Comparison of ENCODE assay signal across 9 cellular contexts in genomic region chr19:33063356-33064116, GRCh38. TPM values are rescaled to one million over a fixed set of nuclear protein-coding genes. Genes with fewer than 3 reads are reported as not detected.
DNase-seq lines count a peak whose midpoint lies in the region; ATAC-seq and TF ChIP-seq lines count a peak whose summit lies in the region.
"Had no signal": no experiment of that assay in that cellular context is flagged by ENCODE, and none has a peak within 500 bp of the region (broad histone marks: within the 10 kb centered on the region; RNA-seq: fewer than 3 reads in every experiment).

No MANE protein-coding gene starts in this region.

- intact Hi-C loops in Panc1 (cut with micrococcal nuclease; ENCODE audit: unreplicated experiment), result no loop called here

- H3K4me3 Mint-ChIP-seq in activated CD8-positive, alpha-beta memory T cell treated with anti-CD3 and anti-CD28 coated beads, Interleukin-2, amount 10 ng/mL, durations not matched to agents 7 days and 5 days, result peak overlapping the region; percentile 46

- H3K27me3 Mint-ChIP-seq in activated CD8-positive, alpha-beta memory T cell treated with anti-CD3 and anti-CD28 coated beads, Interleukin-2, amount 10 ng/mL, durations not matched to agents 7 days and 5 days, result peaks cover 30% of the 10 kb centered on the region

- CTCF ChIA-PET in activated CD8-positive, alpha-beta memory T cell treated with anti-CD3 and anti-CD28 coated beads, Interleukin-2, amount 10 ng/mL, durations not matched to agents 7 days and 5 days (lab: Charles Lee), result no interaction called here
- CTCF ChIA-PET in Panc1 (lab: Charles Lee), result no interaction called here
- CTCF ChIA-PET in GM10248 (lab: Yijun Ruan, JAX), result interaction anchor here (0.7 to 1.0 kb wide), 2 partner anchors 9 to 12 kb away, joined by 3 read pairs; no protein-coding TSS in a partner anchor

- H3K27me3 ChIP-seq in Panc1 (ENCODE audit: control insufficient read depth, insufficient read depth, low read length) (no peaks in the 10 kb centered on the region), endocrine pancreas (ENCODE audit: control insufficient read depth, insufficient read depth, low read length) (no peaks in the 10 kb centered on the region), muscle layer of colon (ENCODE audit: control insufficient read depth in 1 of 2, insufficient read depth in 2 of 2, low read length in 2 of 2) (peaks cover 11 to 23% of the 10 kb centered on the region in 2 donors)

- no TSS peak for BruUV-seq in Panc1 (replicated peaks; lab: Mats Ljungman, UMichigan)

- POLR2A ChIA-PET in Panc1 (lab: Charles Lee), result interaction anchor here (0.6 to 0.7 kb wide), 4 partner anchors 8 to 120 kb away, joined by 3 to 9 read pairs (median 6); no protein-coding TSS in a partner anchor
- POLR2A ChIA-PET in GM10248 (lab: Yijun Ruan, JAX), result no interaction called here

- H3K4me1 ChIP-seq in Panc1 (ENCODE audit: control insufficient read depth, insufficient read depth, low read length) (peaks cover 61% of the 10 kb centered on the region), endocrine pancreas (ENCODE audit: control insufficient read depth, insufficient read depth, low read length) (no peaks in the 10 kb centered on the region), muscle layer of colon (ENCODE audit: insufficient read depth, low read length) (no peaks in the 10 kb centered on the region)

- no peaks in the 10 kb centered on the region for H3K9me3 ChIP-seq in Panc1 (ENCODE audit: control insufficient read depth, insufficient read depth, low read depth, low read length)
- H3K9me3 ChIP-seq in endocrine pancreas (ENCODE audit: control insufficient read depth, low read length), result no peaks in the 10 kb centered on the region
- no peaks in the 10 kb centered on the region for H3K9me3 ChIP-seq in muscle layer of colon (ENCODE audit: low read length)
- H3K9me3 ChIP-seq: adrenal gland had no signal

- in situ Hi-C loops in Panc1 (cut with HindIII; ENCODE audit: low pct_unique_long_range_greater_than_20kb, low sequenced_read_pairs), result no loop called here

- ATAC-seq in activated CD8-positive, alpha-beta memory T cell treated with anti-CD3 and anti-CD28 coated beads, Interleukin-2, amount 10 ng/mL, durations not matched to agents 7 days and 5 days, result no peak
- ATAC-seq in Panc1, result no peak

- H3K9ac ChIP-seq in endocrine pancreas (ENCODE audit: control insufficient read depth, insufficient read depth, low read length), result peak overlapping the region; percentile 33
- H3K9ac ChIP-seq in muscle layer of colon (ENCODE audit: low read length), result no peak overlapping the region

- TF ChIP-seq CTCF in Panc1 (IDR thresholded peaks at IDR 0.05), result no peak
- no peak for TF ChIP-seq CTCF in GM10248 (IDR thresholded peaks at IDR 0.05; ENCODE audit: control extremely low read depth, extremely low read depth, low read depth, missing control alignments)

- H3K27ac Mint-ChIP-seq in activated CD8-positive, alpha-beta memory T cell treated with anti-CD3 and anti-CD28 coated beads, Interleukin-2, amount 10 ng/mL, durations not matched to agents 7 days and 5 days, result no peak overlapping the region

- H3K36me3 ChIP-seq in Panc1 (ENCODE audit: control insufficient read depth, insufficient read depth, low read length) (no peaks in the 10 kb centered on the region; the same call in 1 of the 2 replicates), endocrine pancreas (ENCODE audit: control insufficient read depth, insufficient read depth, low read length) (no peaks in the 10 kb centered on the region), muscle layer of colon (ENCODE audit: insufficient read depth, low read length) (no peaks in the 10 kb centered on the region)
- H3K36me3 ChIP-seq: adrenal gland had no signal

- H3K4me3 ChIP-seq in Panc1 (ENCODE audit: low read depth in 2 of 2, low read length in 2 of 2) (peak overlapping the region; percentile 71 to 98), endocrine pancreas (ENCODE audit: control insufficient read depth, insufficient read depth, low read length) (no peak overlapping the region), muscle layer of colon (ENCODE audit: low read depth in 1 of 2, low read length in 2 of 2) (peak overlapping the region; percentile 32 to 49)

- no peaks in the 10 kb centered on the region for H3K9me3 Mint-ChIP-seq in activated CD8-positive, alpha-beta memory T cell treated with anti-CD3 and anti-CD28 coated beads, Interleukin-2, amount 10 ng/mL, durations not matched to agents 7 days and 5 days (ENCODE audit: low read depth)

- H3K36me3 Mint-ChIP-seq in activated CD8-positive, alpha-beta memory T cell treated with anti-CD3 and anti-CD28 coated beads, Interleukin-2, amount 10 ng/mL, durations not matched to agents 7 days and 5 days, result no peaks in the 10 kb centered on the region

- H3K27ac ChIP-seq in Panc1 (ENCODE audit: low read length), result peak overlapping the region; percentile 93
- no peak overlapping the region for H3K27ac ChIP-seq in muscle layer of colon (ENCODE audit: low read depth, low read length)
- H3K27ac ChIP-seq: adrenal gland had no signal

- no peak for DNase-seq in activated CD8-positive, alpha-beta memory T cell treated with anti-CD3 and anti-CD28 coated beads, Interleukin-2, amount 10 ng/mL, durations not matched to agents 7 days and 5 days
- DNase-seq in activated CD8-positive, alpha-beta memory T cell treated with anti-CD3 and anti-CD28 coated beads, Interleukin-2, amount 50 U/mL, for 48 hours, result no peak
- DNase-seq in Panc1 (ENCODE audit: low read depth, low spot score), result no peak
- DNase-seq in HuH-7 (ENCODE audit: low spot score), result no peak
- DNase-seq in NK-92 (lab: John Stamatoyannopoulos, UW; ENCODE audit: unreplicated experiment), result no peak
- no peak for DNase-seq in GM10248 (ENCODE audit: extremely low spot score)

- peaks cover 4% of the 10 kb centered on the region for H3K4me1 Mint-ChIP-seq in activated CD8-positive, alpha-beta memory T cell treated with anti-CD3 and anti-CD28 coated beads, Interleukin-2, amount 10 ng/mL, durations not matched to agents 7 days and 5 days

RNA-seq across cellular contexts. Expression of gene RHPN2, which starts 1.2 kb away (rescaled TPM):
- total RNA-seq in activated CD8-positive, alpha-beta memory T cell treated with anti-CD3 and anti-CD28 coated beads, Interleukin-2, amount 10 ng/mL, durations not matched to agents 7 days and 5 days, result 1 to 10 TPM; 1.3 to 2.4 TPM
- 227 TPM for total RNA-seq in Panc1 (2021; ENCODE audit: unreplicated experiment)
- polyA plus RNA-seq in Panc1 (2012; ENCODE audit: insufficient read length), result 173 TPM

RNA-seq across cellular contexts. Expression of gene GPATCH1, which starts 17.4 kb away (rescaled TPM):
- total RNA-seq in activated CD8-positive, alpha-beta memory T cell treated with anti-CD3 and anti-CD28 coated beads, Interleukin-2, amount 10 ng/mL, durations not matched to agents 7 days and 5 days, result 10 to 100 TPM; 13.7 to 15.4 TPM
- 34.7 TPM for total RNA-seq in Panc1 (2021; ENCODE audit: unreplicated experiment)
- polyA plus RNA-seq in Panc1 (2012; ENCODE audit: insufficient read length), result 30.0 TPM

Comparison
In these comparisons a context has a peak if more than half of its experiments do, and no peak if none do; other contexts are left out.
1. RNA of gene RHPN2, which starts 1.2 kb away (total RNA-seq): 227 TPM in Panc1 (single experiment); 1.3 to 2.4 TPM in activated CD8-positive, alpha-beta memory T cell treated with anti-CD3 and anti-CD28 coated beads, Interleukin-2, amount 10 ng/mL, durations not matched to agents 7 days and 5 days; every median in the first group is over 10 times any median in the second.